In the genomic region with DNA sequence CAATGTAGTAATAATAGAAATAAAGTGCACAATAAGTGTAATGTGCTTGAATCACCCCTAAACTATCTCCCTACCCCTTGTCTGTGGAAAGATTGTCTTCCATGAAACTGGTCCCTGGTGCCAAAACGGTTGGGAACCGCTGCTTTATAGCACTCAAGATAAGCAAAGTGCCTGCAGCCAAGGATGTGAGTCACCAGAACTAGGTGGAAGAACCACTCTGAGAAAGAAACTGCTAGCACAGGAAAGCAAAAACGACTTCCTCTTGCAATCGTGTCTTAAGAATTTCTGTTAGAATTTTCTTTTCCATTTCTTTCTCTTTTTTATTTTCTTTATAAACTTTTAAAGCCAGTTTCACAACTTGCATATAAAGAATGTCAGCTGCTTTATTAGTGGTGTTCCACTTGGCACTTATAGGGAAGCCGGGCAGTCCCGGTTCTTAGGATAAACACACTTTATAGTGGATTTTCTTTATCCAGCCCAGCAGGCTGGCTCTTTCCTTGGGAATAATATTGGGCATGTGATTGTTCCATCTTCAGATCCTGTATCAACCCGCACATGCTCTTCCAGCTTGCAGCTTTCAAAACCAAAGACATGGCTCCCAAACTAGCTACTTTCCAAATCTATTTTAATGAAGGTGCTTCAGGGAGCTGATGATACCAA, we compare ENCODE assay signal across 10 cellular contexts. TPM values are rescaled to one million over a fixed set of nuclear protein-coding genes. Genes with fewer than 3 reads are reported as not detected.
A peak's percentile ranks its signal among the peaks of the same experiment; 100 is the strongest.
DNase-seq lines count a peak whose midpoint lies in the region; ATAC-seq and TF ChIP-seq lines count a peak whose summit lies in the region.
"Had no signal": no experiment of that assay in that cellular context is flagged by ENCODE, and none has a peak within 500 bp of the region (broad histone marks: within the 10 kb centered on the region; RNA-seq: fewer than 3 reads in every experiment).

No MANE protein-coding gene starts in this region.

- H3K4me2 ChIP-seq in mesendoderm (ENCODE audit: low read length), result no peak overlapping the region

- H3K23ac ChIP-seq in mesendoderm (ENCODE audit: low read length), result no peak overlapping the region

- H3K27me3 ChIP-seq in mesendoderm (ENCODE audit: insufficient read depth, low read length, poor library complexity), result no peaks in the 10 kb centered on the region
- no peaks in the 10 kb centered on the region for H3K27me3 ChIP-seq in BE2C
- H3K27me3 ChIP-seq: testis had no signal

- no peak overlapping the region for H4K8ac ChIP-seq in mesendoderm (ENCODE audit: low read depth, low read length)

- H3K4me1 ChIP-seq in mesendoderm (ENCODE audit: control insufficient read depth, low read depth, low read length) (no peaks in the 10 kb centered on the region), BE2C (no peaks in the 10 kb centered on the region)
- H3K4me1 ChIP-seq: testis had no signal

- no peaks in the 10 kb centered on the region for H3K36me3 ChIP-seq in mesendoderm (ENCODE audit: control insufficient read depth, insufficient read depth, low read length)
- H3K36me3 ChIP-seq in BE2C, result no peaks in the 10 kb centered on the region

- no CpG with 5 or more reads among the region's 7 CpGs for WGBS in mesendoderm (ENCODE audit: extremely low coverage, insufficient coverage, low lambda C conversion rate)

- no peaks in the 10 kb centered on the region for H3K79me1 ChIP-seq in mesendoderm (ENCODE audit: low read length)

- ATAC-seq in HG03139 (IDR thresholded peaks at IDR 0.05; ENCODE audit: unreplicated experiment) (no peak), GM19395 (IDR thresholded peaks at IDR 0.05; ENCODE audit: unreplicated experiment) (no peak)
- ATAC-seq: left lobe of liver had no signal

- H2BK120ac ChIP-seq in mesendoderm (ENCODE audit: low read depth, low read length), result peak overlapping the region; percentile 61

- no peak overlapping the region for H3K4ac ChIP-seq in mesendoderm (ENCODE audit: low read depth, low read length)

- no peak overlapping the region for H3K56ac ChIP-seq in mesendoderm (ENCODE audit: low read length)

- H2AK5ac ChIP-seq in mesendoderm (ENCODE audit: low read length), result no peak overlapping the region

- no peak overlapping the region for H2BK5ac ChIP-seq in mesendoderm (ENCODE audit: low read length)

- no peak overlapping the region for H3K9ac ChIP-seq in mesendoderm (ENCODE audit: low read length)

- H3K4me3 ChIP-seq in mesendoderm (ENCODE audit: low read length) (no peak overlapping the region), BE2C (ENCODE audit: low read depth, low read length) (no peak overlapping the region)
- H3K4me3 ChIP-seq: testis had no signal

- no peaks in the 10 kb centered on the region for H3K79me2 ChIP-seq in mesendoderm (ENCODE audit: control insufficient read depth, insufficient read depth, low read length)

- H3K9me3 ChIP-seq in BE2C, result no peaks in the 10 kb centered on the region
- H3K9me3 ChIP-seq: testis had no signal

- DNase-seq in COLO829 (ENCODE audit: low spot score) (peak; percentile 75), KG1 (lab: John Stamatoyannopoulos, UW) (peak; percentile 51), astrocyte of the hippocampus (ENCODE audit: low read depth, low spot score) (peak; percentile 85), mesendoderm (peak; percentile 86), BE2C (no peak), NCI-H526 treated with DMSO at 0.1 percent for 48 hours (lab: John Stamatoyannopoulos, UW) (no peak)
- DNase-seq: testis had no signal

- H3K18ac ChIP-seq in mesendoderm (ENCODE audit: low read length), result peak overlapping the region; percentile 87

- no peak overlapping the region for H2BK15ac ChIP-seq in mesendoderm (replicated peaks; ENCODE audit: low read depth)

- no peak overlapping the region for H4K5ac ChIP-seq in mesendoderm (ENCODE audit: low read length)

- peak overlapping the region; percentile 28 for H3K27ac ChIP-seq in mesendoderm (ENCODE audit: low read depth, low read length)
- H3K27ac ChIP-seq: testis had no signal

- TF ChIP-seq CTCF in BE2C (IDR thresholded peaks at IDR 0.05; ENCODE audit: low read depth, low read length), result no peak

RNA-seq across cellular contexts. Expression of a gene that starts 32.3 kb away (rescaled TPM):
- polyA plus RNA-seq in mesendoderm (2013, experiment 1 of 2), result not detected
- polyA plus RNA-seq in mesendoderm (2013, experiment 2 of 2), result not detected
- not detected for polyA plus RNA-seq in BE2C (2012; ENCODE audit: insufficient read depth, insufficient read length, low read depth)

Comparison
In these comparisons a context has a peak if more than half of its experiments do, and no peak if none do; other contexts are left out.
1. DNase-seq: peak in COLO829 (single experiment), KG1 (single experiment), astrocyte of the hippocampus (single experiment) and mesendoderm (single experiment); none in BE2C (single experiment) and NCI-H526 treated with DMSO at 0.1 percent for 48 hours (single experiment).